In genomic region chr13:35723820-35724219, GRCh38 we compare ENCODE assay signal across 18 cellular contexts.
DNase-seq lines count a peak whose midpoint lies in the region; ATAC-seq and TF ChIP-seq lines count a peak whose summit lies in the region.
"Had no signal": no experiment of that assay in that cellular context is flagged by ENCODE, and none has a peak within 500 bp of the region (broad histone marks: within the 10 kb centered on the region; RNA-seq: fewer than 3 reads in every experiment).

No MANE protein-coding gene starts in this region.

- no peaks in the 10 kb centered on the region for H3K9me3 Mint-ChIP-seq in GM23338
- H3K9me3 Mint-ChIP-seq: activated T-cell treated with anti-CD3 and anti-CD28 coated beads, Interleukin-2, amount 50 U/mL, for 24 hours; stimulated activated naive CD8-positive, alpha-beta T cell treated with anti-CD3 and anti-CD28 coated beads, Interleukin-15, Interleukin-2, amounts not matched to agents 100 ng/mL and 50 ng/mL, for 24 hours had no signal

- ATAC-seq in heart right ventricle = peak; percentile 68 to 90 (median 83)
- ATAC-seq in HG02938 (IDR thresholded peaks at IDR 0.05; ENCODE audit: unreplicated experiment) = no peak
- ATAC-seq in GM18498 (IDR thresholded peaks at IDR 0.05; ENCODE audit: unreplicated experiment) = no peak
- ATAC-seq in GM23338 = no peak
- ATAC-seq in GM19395 (IDR thresholded peaks at IDR 0.05; ENCODE audit: unreplicated experiment) = no peak
- ATAC-seq: body of pancreas had no signal

- H3F3A ChIP-seq in GM23338 (replicated peaks; ENCODE audit: low read depth) = no peaks in the 10 kb centered on the region

- no peaks in the 10 kb centered on the region for H4K20me1 ChIP-seq in GM23338 (replicated peaks; ENCODE audit: insufficient read depth)

- H3K9ac ChIP-seq in adipocyte (ENCODE audit: low read length) (peak overlapping the region; percentile 20), skeletal muscle satellite cell (ENCODE audit: low read depth, low read length) (no peak overlapping the region)

- DNase-seq in HT1080 (ENCODE audit: low read depth) (peak; percentile 22), adipocyte (ENCODE audit: low read depth) (peak; percentile 55), heart right ventricle (peak; percentile 33 to 48), GM23338 (ENCODE audit: low spot score) (no peak)
- DNase-seq: activated CD4-positive, CD25-positive, alpha-beta regulatory T cell; activated T-cell treated with anti-CD3 and anti-CD28 coated beads, Interleukin-2, amount 50 U/mL, for 24 hours; body of pancreas; H7; NCI-H1417 treated with DMSO at 0.1 percent for 48 hours; NCI-H510A treated with DMSO at 0.1 percent for 48 hours; posterior cingulate gyrus had no signal

- H3K4me2 ChIP-seq in skeletal muscle satellite cell (ENCODE audit: low read length) = peak overlapping the region; percentile 52
- H3K4me2 ChIP-seq in GM23338 = no peak overlapping the region

- peaks cover 2% of the 10 kb centered on the region for H3K27me3 Mint-ChIP-seq in GM23338 (ENCODE audit: insufficient read depth, low read depth, poor library complexity)

- H3K27me3 ChIP-seq in adipocyte (replicated peaks; ENCODE audit: control insufficient read depth, insufficient read depth, low read length) (no peaks in the 10 kb centered on the region), heart right ventricle (no peaks in the 10 kb centered on the region), skeletal muscle satellite cell (ENCODE audit: control insufficient read depth, insufficient read depth, low read length) (no peaks in the 10 kb centered on the region), GM23338 (ENCODE audit: insufficient read depth) (no peaks in the 10 kb centered on the region)
- H3K27me3 ChIP-seq: body of pancreas, SJSA1 had no signal

- TF ChIP-seq CTCF in heart right ventricle (IDR thresholded peaks at IDR 0.05) (no peak), GM23338 (conservative IDR thresholded peaks at IDR 0.05; ENCODE audit: low read depth in 2 of 2) (no peak)

- no peaks in the 10 kb centered on the region for H3K9me3 ChIP-seq in adipocyte (ENCODE audit: control insufficient read depth, low read length)
- no peaks in the 10 kb centered on the region for H3K9me3 ChIP-seq in heart right ventricle
- no peaks in the 10 kb centered on the region for H3K9me3 ChIP-seq in skeletal muscle satellite cell (replicated peaks; ENCODE audit: low read length)
- H3K9me3 ChIP-seq: body of pancreas, SJSA1 had no signal

- H3K79me2 ChIP-seq in GM23338 (replicated peaks; ENCODE audit: insufficient read depth) = no peaks in the 10 kb centered on the region

- H3K4me1 Mint-ChIP-seq in GM23338 = peaks cover 5% of the 10 kb centered on the region; the same call in 2 of the 3 replicates

- H3K27ac ChIP-seq in heart right ventricle = peak overlapping the region; percentile 49 to 82 (median 72)
- H3K27ac ChIP-seq in GM23338 (ENCODE audit: low read depth) = no peak overlapping the region
- H3K27ac ChIP-seq: body of pancreas, C4-2B, SJSA1 had no signal

- H3K4me3 Mint-ChIP-seq in GM23338 = no peak overlapping the region
- H3K4me3 Mint-ChIP-seq: activated T-cell treated with anti-CD3 and anti-CD28 coated beads, Interleukin-2, amount 50 U/mL, for 24 hours; stimulated activated naive CD8-positive, alpha-beta T cell treated with anti-CD3 and anti-CD28 coated beads, Interleukin-15, Interleukin-2, amounts not matched to agents 100 ng/mL and 50 ng/mL, for 24 hours had no signal

- H2AFZ ChIP-seq in GM23338 = no peak overlapping the region

- no peaks in the 10 kb centered on the region for H3K36me3 ChIP-seq in adipocyte (ENCODE audit: control insufficient read depth, insufficient read depth, low read length, severe bottlenecking)
- no peaks in the 10 kb centered on the region for H3K36me3 ChIP-seq in heart right ventricle
- H3K36me3 ChIP-seq in skeletal muscle satellite cell (ENCODE audit: insufficient read depth, low read length) = no peaks in the 10 kb centered on the region
- no peaks in the 10 kb centered on the region for H3K36me3 ChIP-seq in GM23338 (ENCODE audit: insufficient read depth)
- H3K36me3 ChIP-seq: SJSA1 had no signal

- WGBS in heart right ventricle, 2 donors = 10 to 16% methylated on average over 5 of the region's 5 CpGs

- intact Hi-C loops in heart right ventricle (cut with DNase I) = loop anchor here in 5 of 10 donors (5.0 to 10.0 kb wide), 5 partner anchors 63 to 249 kb away; partner anchors contain the start of gene MAB21L1 (in 1 of the 5)

- H3K36me3 Mint-ChIP-seq in GM23338 (ENCODE audit: low read depth) = no peaks in the 10 kb centered on the region

- H3K4me3 ChIP-seq in adipocyte (ENCODE audit: low read length) = peak overlapping the region; percentile 67
- no peak overlapping the region for H3K4me3 ChIP-seq in heart right ventricle
- no peak overlapping the region for H3K4me3 ChIP-seq in skeletal muscle satellite cell (ENCODE audit: low read length)
- no peak overlapping the region for H3K4me3 ChIP-seq in GM23338
- H3K4me3 ChIP-seq: body of pancreas, SJSA1 had no signal

- H3K4me1 ChIP-seq in adipocyte (ENCODE audit: control insufficient read depth, insufficient read depth, low read length) (peaks cover 27% of the 10 kb centered on the region), heart right ventricle (peaks cover 3 to 43% (median 29%) of the 10 kb centered on the region in 9 donors), skeletal muscle satellite cell (ENCODE audit: control insufficient read depth, insufficient read depth, low read length) (peaks cover 28% of the 10 kb centered on the region), GM23338 (ENCODE audit: insufficient read depth) (no peaks in the 10 kb centered on the region)

- H3K9me2 ChIP-seq in GM23338 (ENCODE audit: insufficient read depth) = no peaks in the 10 kb centered on the region

- H3K27ac Mint-ChIP-seq in GM23338 = no peak overlapping the region
- H3K27ac Mint-ChIP-seq: activated T-cell treated with anti-CD3 and anti-CD28 coated beads, Interleukin-2, amount 50 U/mL, for 24 hours; stimulated activated naive CD8-positive, alpha-beta T cell treated with anti-CD3 and anti-CD28 coated beads, Interleukin-15, Interleukin-2, amounts not matched to agents 100 ng/mL and 50 ng/mL, for 24 hours had no signal

TF ChIP-seq in GM23338, 12 proteins besides CTCF, POLR2A, EP300 and RAD21 (continues in another document):
- TF ChIP-seq ETS1 (IDR thresholded peaks at IDR 0.05) (no peak), STAT1 (IDR thresholded peaks at IDR 0.05; ENCODE audit: unreplicated experiment) (no peak), JUNB (IDR thresholded peaks at IDR 0.05; ENCODE audit: unreplicated experiment) (no peak), REST (IDR thresholded peaks at IDR 0.05; ENCODE audit: unreplicated experiment) (no peak), CREB1 (CRISPR knock-in tag; IDR thresholded peaks at IDR 0.05; ENCODE audit: low read depth) (no peak), NANOG (IDR thresholded peaks at IDR 0.05; ENCODE audit: borderline replicate concordance) (no peak), EZH2 (IDR thresholded peaks at IDR 0.05; ENCODE audit: low read depth, unreplicated experiment) (no peak)

Comparison
In these comparisons a context has a peak if more than half of its experiments do, and no peak if none do; other contexts are left out.
1. ATAC-seq: peak in heart right ventricle (8 of 8); none in HG02938 (single experiment), GM18498 (single experiment), GM23338 (single experiment) and GM19395 (single experiment).